ENCODE assay signal across 9 cellular contexts in the genomic region with DNA sequence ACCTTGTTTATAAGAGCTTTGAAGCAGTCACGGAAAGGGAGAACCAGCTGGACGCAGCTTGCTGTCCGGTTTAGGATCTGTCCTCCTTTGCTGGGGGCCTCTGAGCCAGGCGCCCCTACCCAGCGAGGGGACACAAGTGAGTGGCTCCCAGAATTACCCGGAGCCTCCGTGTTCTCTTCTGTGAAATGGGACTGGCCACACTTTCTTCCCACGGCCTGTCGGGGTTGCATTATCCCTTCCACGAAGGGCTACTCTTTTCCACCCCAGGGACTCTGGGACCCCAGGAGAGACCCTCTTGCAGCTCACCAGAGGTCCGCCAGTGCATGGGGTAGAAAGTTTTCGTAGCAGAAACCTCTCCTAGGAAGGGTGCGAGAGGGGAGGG. TPM values are rescaled to one million over a fixed set of nuclear protein-coding genes. Genes with fewer than 3 reads are reported as not detected.
DNase-seq lines count a peak whose midpoint lies in the region; ATAC-seq and TF ChIP-seq lines count a peak whose summit lies in the region.
"Had no signal": no experiment of that assay in that cellular context is flagged by ENCODE, and none has a peak within 500 bp of the region (broad histone marks: within the 10 kb centered on the region; RNA-seq: fewer than 3 reads in every experiment).

No MANE protein-coding gene starts in this region.

- no peak for TF ChIP-seq POLR2A in stomach (IDR thresholded peaks at IDR 0.05)

- peaks cover 37% of the 10 kb centered on the region for H3K27me3 ChIP-seq in iPS-20b (ENCODE audit: insufficient read depth, low read length)
- peaks cover 0 to 10% (median 0%) of the 10 kb centered on the region in 3 donors for H3K27me3 ChIP-seq in stomach

- H3K4me3 Mint-ChIP-seq in T-helper 2 cell treated with Interferon-gamma antibody and Interleukin-4, amounts not matched to agents 5 μg/mL and 100 μg/mL, for 36 hours, result peak overlapping the region; percentile 80
- H3K4me3 Mint-ChIP-seq in activated naive CD8-positive, alpha-beta T cell, result peak overlapping the region; percentile 67

- peaks cover 13% of the 10 kb centered on the region for H3K27me3 Mint-ChIP-seq in T-helper 2 cell treated with Interferon-gamma antibody and Interleukin-4, amounts not matched to agents 5 μg/mL and 100 μg/mL, for 36 hours (ENCODE audit: low read depth)
- H3K27me3 Mint-ChIP-seq in activated naive CD8-positive, alpha-beta T cell, result peaks cover 3% of the 10 kb centered on the region

- peaks cover 4% of the 10 kb centered on the region for H3K4me1 Mint-ChIP-seq in T-helper 2 cell treated with Interferon-gamma antibody and Interleukin-4, amounts not matched to agents 5 μg/mL and 100 μg/mL, for 36 hours (ENCODE audit: low read depth)
- peaks cover 5% of the 10 kb centered on the region for H3K4me1 Mint-ChIP-seq in activated naive CD8-positive, alpha-beta T cell (ENCODE audit: low read depth)

- H3K36me3 ChIP-seq in iPS-20b (ENCODE audit: insufficient read depth, low read depth, low read length) (no peaks in the 10 kb centered on the region), stomach (peaks cover 0 to 9% (median 1%) of the 10 kb centered on the region in 4 donors)

- H3K27ac Mint-ChIP-seq in T-helper 2 cell treated with Interferon-gamma antibody and Interleukin-4, amounts not matched to agents 5 μg/mL and 100 μg/mL, for 36 hours, result no peak overlapping the region
- no peak overlapping the region for H3K27ac Mint-ChIP-seq in activated naive CD8-positive, alpha-beta T cell

- no peaks in the 10 kb centered on the region for H3K9me3 Mint-ChIP-seq in T-helper 2 cell treated with Interferon-gamma antibody and Interleukin-4, amounts not matched to agents 5 μg/mL and 100 μg/mL, for 36 hours
- no peaks in the 10 kb centered on the region for H3K9me3 Mint-ChIP-seq in activated naive CD8-positive, alpha-beta T cell (ENCODE audit: low read depth)

- H3K36me3 Mint-ChIP-seq in T-helper 2 cell treated with Interferon-gamma antibody and Interleukin-4, amounts not matched to agents 5 μg/mL and 100 μg/mL, for 36 hours (ENCODE audit: low read depth), result no peaks in the 10 kb centered on the region
- H3K36me3 Mint-ChIP-seq in activated naive CD8-positive, alpha-beta T cell, result no peaks in the 10 kb centered on the region

- no peaks in the 10 kb centered on the region for H3K4me1 ChIP-seq in iPS-20b (ENCODE audit: insufficient read depth, low read length)
- peaks cover 22 to 49% (median 41%) of the 10 kb centered on the region in 4 donors for H3K4me1 ChIP-seq in stomach

- DNase-seq in T-helper 2 cell treated with Interferon-gamma antibody and Interleukin-4, amounts not matched to agents 5 μg/mL and 100 μg/mL, for 36 hours (ENCODE audit: low spot score), result no peak
- DNase-seq in T-helper 2 cell, result no peak
- DNase-seq in stomach, result no peak
- DNase-seq in RKO (ENCODE audit: low spot score), result no peak

- H3K9ac ChIP-seq in iPS-20b (ENCODE audit: low read depth, low read length), result no peak overlapping the region

- intact Hi-C loops in stomach (cut with DNase I; ENCODE audit: low total_unique reads), result no loop called here

- H3K9me3 ChIP-seq in iPS-20b (ENCODE audit: insufficient read depth, low read depth, low read length), result no peaks in the 10 kb centered on the region
- no peaks in the 10 kb centered on the region for H3K9me3 ChIP-seq in stomach

- TF ChIP-seq CTCF in stomach (IDR thresholded peaks at IDR 0.05), result no peak

- WGBS in stomach, 5 donors, result 59 to 71% (median 68%) methylated on average over 13 of the region's 13 CpGs

- H3K27ac ChIP-seq in iPS-20b (ENCODE audit: low read length) (no peak overlapping the region), stomach (peak overlapping the region; percentile 77 to 86 (median 83))

- peak overlapping the region; percentile 66; the same call in 1 of the 2 replicates for H3K4me3 ChIP-seq in iPS-20b (ENCODE audit: low read length)
- peak overlapping the region; percentile 68 to 73 (median 72) for H3K4me3 ChIP-seq in stomach

- TF ChIP-seq EP300 in stomach (IDR thresholded peaks at IDR 0.05), result no peak

- ATAC-seq in HG03521 (IDR thresholded peaks at IDR 0.05; ENCODE audit: unreplicated experiment) (no peak), GM18511 (IDR thresholded peaks at IDR 0.05; ENCODE audit: unreplicated experiment) (no peak)

RNA-seq across cellular contexts. Expression of a gene that starts 0.5 kb away (rescaled TPM):
- 10 to 100 TPM in 3 of 5 donors, 1 to 10 TPM in 2; 1.2 to 37.9 (median 21.3) TPM for total RNA-seq in stomach
- 10 to 100 TPM; 12.5 to 24.2 (median 23.8) TPM for polyA plus RNA-seq in stomach

RNA-seq across cellular contexts. Expression of a gene that starts 43.2 kb away (rescaled TPM):
- total RNA-seq in stomach, result 100 to 1,000 TPM in 1 of 5 donors, 10 to 100 TPM in 4; 29.4 to 242 (median 65.2) TPM
- polyA plus RNA-seq in stomach, result 10 to 100 TPM; 20.5 to 45.8 (median 32.8) TPM

RNA-seq across cellular contexts. Expression of a gene that starts 44.9 kb away (rescaled TPM):
- not detected for total RNA-seq in stomach
- polyA plus RNA-seq in stomach, result not detected
- total RNA-seq: A172 had no signal
